ENCODE assay signal across 8 cellular contexts in the genomic region with DNA sequence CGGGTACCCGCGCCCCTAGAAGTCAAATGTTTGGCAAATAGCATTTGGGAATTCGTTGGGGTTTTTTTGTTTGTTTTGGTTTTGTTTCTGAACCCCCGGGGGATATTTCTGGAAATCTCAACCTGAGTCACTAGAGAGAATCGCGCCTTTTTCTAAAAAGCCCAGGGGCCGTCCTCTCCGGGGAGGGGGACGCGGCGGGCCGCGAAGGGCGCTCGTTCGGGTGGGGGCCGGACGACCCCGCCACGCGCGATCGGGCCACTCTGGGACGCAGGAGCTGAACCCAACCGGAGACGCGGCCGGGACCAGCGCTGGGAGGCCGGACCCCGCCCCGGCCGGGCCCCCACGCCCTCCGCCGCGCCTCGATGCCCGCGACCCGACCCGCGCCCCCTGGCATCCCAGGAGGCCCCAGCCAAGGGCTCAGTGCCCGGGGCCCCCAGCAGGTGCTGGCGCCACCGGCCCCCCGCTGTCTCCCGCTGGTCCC. TPM values are rescaled to one million over a fixed set of nuclear protein-coding genes. Genes with fewer than 3 reads are reported as not detected.
DNase-seq lines count a peak whose midpoint lies in the region; ATAC-seq, FAIRE-seq and TF ChIP-seq lines count a peak whose summit lies in the region.

No MANE protein-coding gene starts in this region.

- peaks cover 54% of the 10 kb centered on the region; the same call in 1 of the 2 replicates for H3K79me2 ChIP-seq in SK-N-SH (ENCODE audit: insufficient read depth)
- H3K79me2 ChIP-seq in astrocyte (ENCODE audit: insufficient read depth, low read length), result peaks cover 24% of the 10 kb centered on the region

- peaks cover 0 to 19% of the 10 kb centered on the region in 2 experiments; a peak in 1 of 4 replicates for H3K4me1 ChIP-seq in SK-N-SH (ENCODE audit: control insufficient read depth in 1 of 2, insufficient read depth in 2 of 2, low read depth in 1 of 2, low read length in 1 of 2)
- peaks cover 18% of the 10 kb centered on the region for H3K4me1 ChIP-seq in astrocyte (ENCODE audit: insufficient read depth, low read length)
- H3K4me1 ChIP-seq in testis, result peaks cover 12% of the 10 kb centered on the region

- H3K27me3 ChIP-seq in SK-N-SH (ENCODE audit: insufficient read depth), result no peaks in the 10 kb centered on the region
- H3K27me3 ChIP-seq in astrocyte (ENCODE audit: insufficient read depth, low read length), result peaks cover 4% of the 10 kb centered on the region
- no peaks in the 10 kb centered on the region for H3K27me3 ChIP-seq in layer of hippocampus (ENCODE audit: control insufficient read depth, insufficient read depth, low read length)
- H3K27me3 ChIP-seq in testis, result no peaks in the 10 kb centered on the region

- H3K4me1 Mint-ChIP-seq in astrocyte (ENCODE audit: low read depth, unreplicated experiment), result peaks cover 31% of the 10 kb centered on the region

- H3K27ac Mint-ChIP-seq in astrocyte (ENCODE audit: unreplicated experiment), result peak overlapping the region; percentile 75

- ATAC-seq in SK-N-SH treated with all-trans-retinoic acid at 6 μM for 48 hours (no peak; the same call in 1 of the 3 replicates), HG03196 (IDR thresholded peaks at IDR 0.05; ENCODE audit: unreplicated experiment) (peak; percentile 19)

- intact Hi-C loops in testis (cut with DNase I; ENCODE audit: low total_unique reads), result no loop called here

- H2AFZ ChIP-seq in SK-N-SH (ENCODE audit: low read depth), result peak overlapping the region; percentile 99
- peak overlapping the region; percentile 19 for H2AFZ ChIP-seq in astrocyte (ENCODE audit: low read depth, low read length)

- H3K9me2 ChIP-seq in SK-N-SH, result no peaks in the 10 kb centered on the region

- TF ChIP-seq CTCF in SK-N-SH (IDR thresholded peaks at IDR 0.05) (no peak), astrocyte (IDR thresholded peaks at IDR 0.05; ENCODE audit: insufficient read depth, low read depth, low read length) (no peak), testis (IDR thresholded peaks at IDR 0.05) (no peak)

- peak overlapping the region; percentile 93 for H3K4me3 Mint-ChIP-seq in astrocyte (ENCODE audit: unreplicated experiment)

- DNase-seq in SK-N-SH (no peak), astrocyte (ENCODE audit: low read depth) (no peak), testis (no peak), NCI-H1436 treated with DMSO at 0.1 percent for 48 hours (lab: John Stamatoyannopoulos, UW) (no peak), 8988T (no peak)

- H3K36me3 ChIP-seq in SK-N-SH (replicated peaks in 1 of 2; ENCODE audit: control insufficient read depth in 1 of 2, insufficient read depth in 2 of 2, low read length in 1 of 2) (no peaks in the 10 kb centered on the region), astrocyte (ENCODE audit: insufficient read depth, low read length) (no peaks in the 10 kb centered on the region), testis (ENCODE audit: low read depth, missing control alignments) (no peaks in the 10 kb centered on the region)

- no peaks in the 10 kb centered on the region for H4K20me1 ChIP-seq in SK-N-SH (ENCODE audit: insufficient read depth)
- peaks cover 28% of the 10 kb centered on the region for H4K20me1 ChIP-seq in astrocyte (ENCODE audit: insufficient read depth, low read length)

- CTCF ChIA-PET in SK-N-SH (lab: Yijun Ruan, JAX), result interaction anchor here (1.1 to 2.3 kb wide), 6 partner anchors 51 to 190 kb away, joined by 3 to 13 read pairs (median 6); no protein-coding TSS in a partner anchor

- H3K4me3 ChIP-seq in SK-N-SH (ENCODE audit: low read depth in 2 of 2, low read length in 1 of 2), result peak overlapping the region; percentile 69 to 93
- peak overlapping the region; percentile 56 for H3K4me3 ChIP-seq in astrocyte (ENCODE audit: insufficient read depth, low read depth, low read length)
- peak overlapping the region; percentile 76 to 79 for H3K4me3 ChIP-seq in testis

- no peaks in the 10 kb centered on the region for H3K27me3 Mint-ChIP-seq in astrocyte (ENCODE audit: low read depth, unreplicated experiment)

- H3K9me3 Mint-ChIP-seq in astrocyte (ENCODE audit: unreplicated experiment), result no peaks in the 10 kb centered on the region

- POLR2A ChIA-PET in SK-N-SH (lab: Yijun Ruan, JAX), result interaction anchor here (0.9 to 2.2 kb wide), 8 partner anchors 12 to 211 kb away, joined by 3 to 13 read pairs (median 4); a partner anchor contains a TSS

- H3K9me3 ChIP-seq in SK-N-SH (no peaks in the 10 kb centered on the region), astrocyte (ENCODE audit: insufficient read depth, low read depth, low read length) (no peaks in the 10 kb centered on the region), testis (no peaks in the 10 kb centered on the region)

- H3K36me3 Mint-ChIP-seq in astrocyte (ENCODE audit: low read depth, unreplicated experiment), result no peaks in the 10 kb centered on the region

- TF ChIP-seq RAD21 in SK-N-SH (IDR thresholded peaks at IDR 0.05; ENCODE audit: low read length), result no peak

- H3K4me2 ChIP-seq in SK-N-SH (peak overlapping the region; percentile 98), astrocyte (ENCODE audit: low read length) (peak overlapping the region; percentile 92)

- H3K27ac ChIP-seq in SK-N-SH (ENCODE audit: low read depth in 2 of 2, low read length in 1 of 2) (peak overlapping the region in 1 of 2 experiments; percentile 95; a peak in 2 of 4 replicates), astrocyte (ENCODE audit: low read depth, low read length) (peak overlapping the region; percentile 7), layer of hippocampus (ENCODE audit: low read depth, low read length) (peak overlapping the region; percentile 93), testis (peak overlapping the region; percentile 88 to 93)

- TF ChIP-seq POLR2A in testis (IDR thresholded peaks at IDR 0.05), result no peak

- no peak for TF ChIP-seq EP300 in SK-N-SH (IDR thresholded peaks at IDR 0.05; ENCODE audit: borderline replicate concordance in 1 of 2, low read depth in 1 of 2, low read length in 1 of 2)

- H3F3A ChIP-seq in SK-N-SH (replicated peaks; ENCODE audit: insufficient read depth), result peaks cover 4% of the 10 kb centered on the region

- 5% methylated on average over 10 of the region's 49 CpGs for WGBS in SK-N-SH (ENCODE audit: low lambda C conversion rate)
- WGBS in testis, 2 donors, result 0% methylated on average over 5 to 45 of the region's 49 CpGs

- peak overlapping the region; percentile 85 for H3K9ac ChIP-seq in SK-N-SH
- H3K9ac ChIP-seq in astrocyte (ENCODE audit: low read length), result peak overlapping the region; percentile 83

- no peak for FAIRE-seq in astrocyte (lab: Jason Lieb, UNC)

TF ChIP-seq in SK-N-SH, 30 proteins besides CTCF, POLR2A, EP300 and RAD21 (continues in another document):
- TF ChIP-seq EZH2phosphoT487 (IDR thresholded peaks at IDR 0.05; ENCODE audit: borderline replicate concordance, low read depth) (no peak), POLR2AphosphoS5 (IDR thresholded peaks at IDR 0.05; ENCODE audit: low read depth, low read length) (no peak), JUND (IDR thresholded peaks at IDR 0.05) (no peak), RXRA (IDR thresholded peaks at IDR 0.05; ENCODE audit: borderline replicate concordance, low read depth) (no peak), GABPA (IDR thresholded peaks at IDR 0.05; ENCODE audit: low read depth) (no peak), TAF1 (IDR thresholded peaks at IDR 0.05; ENCODE audit: borderline replicate concordance, low read depth, low read length) (no peak)
- TF ChIP-seq, protein P1, sequence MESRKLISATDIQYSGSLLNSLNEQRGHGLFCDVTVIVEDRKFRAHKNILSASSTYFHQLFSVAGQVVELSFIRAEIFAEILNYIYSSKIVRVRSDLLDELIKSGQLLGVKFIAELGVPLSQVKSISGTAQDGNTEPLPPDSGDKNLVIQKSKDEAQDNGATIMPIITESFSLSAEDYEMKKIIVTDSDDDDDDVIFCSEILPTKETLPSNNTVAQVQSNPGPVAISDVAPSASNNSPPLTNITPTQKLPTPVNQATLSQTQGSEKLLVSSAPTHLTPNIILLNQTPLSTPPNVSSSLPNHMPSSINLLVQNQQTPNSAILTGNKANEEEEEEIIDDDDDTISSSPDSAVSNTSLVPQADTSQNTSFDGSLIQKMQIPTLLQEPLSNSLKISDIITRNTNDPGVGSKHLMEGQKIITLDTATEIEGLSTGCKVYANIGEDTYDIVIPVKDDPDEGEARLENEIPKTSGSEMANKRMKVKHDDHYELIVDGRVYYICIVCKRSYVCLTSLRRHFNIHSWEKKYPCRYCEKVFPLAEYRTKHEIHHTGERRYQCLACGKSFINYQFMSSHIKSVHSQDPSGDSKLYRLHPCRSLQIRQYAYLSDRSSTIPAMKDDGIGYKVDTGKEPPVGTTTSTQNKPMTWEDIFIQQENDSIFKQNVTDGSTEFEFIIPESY (IDR thresholded peaks at IDR 0.05; ENCODE audit: borderline replicate concordance, low read depth), result no peak

TF ChIP-seq in SK-N-SH treated with all-trans-retinoic acid at 6 μM for 48 hours, 23 proteins besides CTCF, POLR2A, EP300 and RAD21 (continues in another document):
- TF ChIP-seq OSR1 (CRISPR knock-in tag; IDR thresholded peaks at IDR 0.05) (no peak), CSDC2 (CRISPR knock-in tag; IDR thresholded peaks at IDR 0.05) (no peak), PPARA (CRISPR knock-in tag; IDR thresholded peaks at IDR 0.05; ENCODE audit: borderline replicate concordance) (no peak), ISL1 (CRISPR knock-in tag; IDR thresholded peaks at IDR 0.05) (no peak), TCF4 (CRISPR knock-in tag; IDR thresholded peaks at IDR 0.05; ENCODE audit: borderline replicate concordance) (no peak), ZNF8 (CRISPR knock-in tag; IDR thresholded peaks at IDR 0.05) (no peak), RARB (CRISPR knock-in tag; IDR thresholded peaks at IDR 0.05) (no peak), ZFP30 (CRISPR knock-in tag; IDR thresholded peaks at IDR 0.05) (no peak), ZFP3 (CRISPR knock-in tag; IDR thresholded peaks at IDR 0.05) (no peak), GLIS3 (CRISPR knock-in tag; IDR thresholded peaks at IDR 0.05) (no peak)
- TF ChIP-seq, protein P2, sequence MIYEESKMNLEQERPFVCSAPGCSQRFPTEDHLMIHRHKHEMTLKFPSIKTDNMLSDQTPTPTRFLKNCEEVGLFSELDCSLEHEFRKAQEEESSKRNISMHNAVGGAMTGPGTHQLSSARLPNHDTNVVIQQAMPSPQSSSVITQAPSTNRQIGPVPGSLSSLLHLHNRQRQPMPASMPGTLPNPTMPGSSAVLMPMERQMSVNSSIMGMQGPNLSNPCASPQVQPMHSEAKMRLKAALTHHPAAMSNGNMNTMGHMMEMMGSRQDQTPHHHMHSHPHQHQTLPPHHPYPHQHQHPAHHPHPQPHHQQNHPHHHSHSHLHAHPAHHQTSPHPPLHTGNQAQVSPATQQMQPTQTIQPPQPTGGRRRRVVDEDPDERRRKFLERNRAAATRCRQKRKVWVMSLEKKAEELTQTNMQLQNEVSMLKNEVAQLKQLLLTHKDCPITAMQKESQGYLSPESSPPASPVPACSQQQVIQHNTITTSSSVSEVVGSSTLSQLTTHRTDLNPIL (CRISPR knock-in tag; IDR thresholded peaks at IDR 0.05; ENCODE audit: low read depth), result no peak

RNA-seq across cellular contexts. Expression of a gene that starts 0.3 kb away (rescaled TPM):
- 26.6 and 45.7 TPM in 2 replicates for polyA plus RNA-seq in SK-N-SH (2012; rRNA removed)
- 30.2 and 34.1 TPM in 2 replicates for polyA plus RNA-seq in SK-N-SH (2012; cell fraction: cytosol; rRNA removed)
- polyA plus RNA-seq in SK-N-SH (2012; cell fraction: nucleus; rRNA removed), result 12.8 and 22.5 TPM in 2 replicates
- 113 and 120 TPM in 2 replicates for total RNA-seq in astrocyte
- 10 to 100 TPM in 1 of 2 donors, 1 to 10 TPM in 1; 9.9 to 13.6 TPM for total RNA-seq in testis
- polyA plus RNA-seq in testis (ENCODE audit: insufficient read depth, low read depth, low replicate concordance), result 31.5 TPM
